Comparison of ENCODE assay signal across 23 cellular contexts in the genomic region with DNA sequence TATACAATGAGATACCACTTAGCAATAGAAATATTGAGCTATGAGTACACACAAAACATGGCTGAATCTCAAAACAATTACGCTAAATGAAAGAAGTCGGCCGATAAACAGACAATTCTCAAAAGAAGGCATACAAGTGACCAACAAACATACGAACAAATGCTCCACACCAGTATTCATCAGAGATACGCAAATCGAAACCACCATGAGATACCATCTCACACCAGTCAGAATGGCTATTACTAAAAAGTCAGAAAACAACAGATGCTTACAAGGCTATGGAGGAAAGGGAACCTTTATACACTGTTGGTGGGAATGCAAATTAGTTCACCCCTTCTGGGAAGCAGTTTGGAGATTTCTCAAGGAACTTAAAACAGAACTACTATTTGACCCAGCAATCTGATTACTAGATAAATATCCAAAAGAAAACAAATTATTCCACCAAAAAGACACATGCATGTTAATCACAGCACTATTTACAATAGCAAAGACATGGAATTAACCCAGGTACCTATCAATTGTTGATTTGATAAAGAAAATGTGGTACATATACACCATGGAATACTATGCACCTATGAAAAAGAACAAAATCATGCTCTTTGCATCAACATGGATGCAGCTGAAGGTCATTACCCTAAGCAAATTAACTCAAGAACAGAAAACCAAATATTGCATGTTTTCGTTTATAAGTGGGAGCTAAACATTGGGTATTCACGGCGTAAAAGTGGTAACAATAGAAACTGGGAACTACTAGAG.
"Had no signal": no experiment of that assay in that cellular context is flagged by ENCODE, and none has a peak within 500 bp of the region (broad histone marks: within the 10 kb centered on the region; RNA-seq: fewer than 3 reads in every experiment).

No MANE protein-coding gene starts in this region.

- H3K36me3 Mint-ChIP-seq: mesothelial cell of epicardium; naive B cell; natural killer cell; neural progenitor cell; stimulated activated naive B cell treated with anti-CD40 and anti-IgM and Interleukin-4, amounts not matched to agents 10 μg/mL and 1 μg/mL and 100 μg/mL, for 72 hours had no signal

- ATAC-seq: natural killer cell; right cardiac atrium; sciatic nerve; stimulated activated naive B cell treated with anti-CD40 and anti-IgM and Interleukin-4, amounts not matched to agents 10 μg/mL and 1 μg/mL and 100 μg/mL, for 72 hours had no signal

- DNase-seq: islet precursor cell; left ventricle myocardium inferior; mesendoderm; naive B cell; natural killer cell; nephron progenitor cell; occipital lobe; ovary; retina; right cardiac atrium; stimulated activated CD4-positive, alpha-beta T cell treated with anti-CD3 and anti-CD28 coated beads, Interleukin-12 subunit alpha, Interleukin-12 subunit beta, amount 100 ng/mL, for 4 hours; stimulated activated CD4-positive, alpha-beta T cell treated with anti-CD3 and anti-CD28 coated beads, Interleukin-2, amount 100 ng/mL, for 24 hours; stimulated activated CD4-positive, alpha-beta T cell treated with anti-CD3 and anti-CD28 coated beads, Interleukin-4, amount 100 ng/mL, for 1 hour; stimulated activated naive B cell treated with anti-CD40 and anti-IgM and Interleukin-4, amounts not matched to agents 10 μg/mL and 1 μg/mL and 100 μg/mL, for 72 hours; stimulated activated naive CD8-positive, alpha-beta T cell treated with anti-CD3 and anti-CD28 coated beads, Interleukin-15, Interleukin-2, amounts not matched to agents 100 U/mL and 50 U/mL, for 24 hours; stomach; testis; thyroid gland; transverse colon; upper lobe of left lung had no signal

- H3K4me3 Mint-ChIP-seq: mesothelial cell of epicardium; naive B cell; natural killer cell; nephron progenitor cell; neural progenitor cell; stimulated activated naive B cell treated with anti-CD40 and anti-IgM and Interleukin-4, amounts not matched to agents 10 μg/mL and 1 μg/mL and 100 μg/mL, for 72 hours had no signal

- H3K9me3 Mint-ChIP-seq: natural killer cell had no signal

- H3K27ac Mint-ChIP-seq: mesothelial cell of epicardium; naive B cell; natural killer cell; nephron progenitor cell; neural progenitor cell; stimulated activated naive B cell treated with anti-CD40 and anti-IgM and Interleukin-4, amounts not matched to agents 10 μg/mL and 1 μg/mL and 100 μg/mL, for 72 hours had no signal

- H3K4me1 Mint-ChIP-seq: mesothelial cell of epicardium; naive B cell; natural killer cell; nephron progenitor cell; stimulated activated naive B cell treated with anti-CD40 and anti-IgM and Interleukin-4, amounts not matched to agents 10 μg/mL and 1 μg/mL and 100 μg/mL, for 72 hours had no signal

- H3K27me3 Mint-ChIP-seq: naive B cell had no signal
